1 cellular context compared by ENCODE assay signal in genomic region chr1:208219659-208220282, GRCh38.
TF ChIP-seq lines count a peak whose summit lies in the region.

No MANE protein-coding gene starts in this region.

TF ChIP-seq in K562, 482 proteins besides CTCF, POLR2A, EP300 and RAD21 (continued from another document and continues in another):
- TF ChIP-seq CHD7 (IDR thresholded peaks at IDR 0.05; ENCODE audit: low read depth, low read length): no peak
- 0 out of 2 replicates have a peak, but pooled peaks have one; percentile 29 for TF ChIP-seq ZNF212 (CRISPR knock-in tag; IDR thresholded peaks at IDR 0.05)
- no peak for TF ChIP-seq ZFP91 (CRISPR knock-in tag; IDR thresholded peaks at IDR 0.05)
- TF ChIP-seq MTA2 (IDR thresholded peaks at IDR 0.05; ENCODE audit: low read depth): peak; percentile 79
- peak; percentile 75 for TF ChIP-seq SMAD4 (CRISPR knock-in tag; conservative IDR thresholded peaks at IDR 0.05)
- TF ChIP-seq NBN (IDR thresholded peaks at IDR 0.05; ENCODE audit: low read depth): peak; percentile 86; the same call in 1 of the 2 replicates
- TF ChIP-seq MECOM (CRISPR knock-in tag; IDR thresholded peaks at IDR 0.05): no peak
- TF ChIP-seq FOSL1 (tag; conservative IDR thresholded peaks at IDR 0.05): peak; percentile 95
- no peak for TF ChIP-seq ZNF239 (CRISPR knock-in tag; IDR thresholded peaks at IDR 0.05)
- no peak for TF ChIP-seq ARID3A (IDR thresholded peaks at IDR 0.05; ENCODE audit: borderline replicate concordance, low read depth, low read length)
- TF ChIP-seq PTTG1 (tag; IDR thresholded peaks at IDR 0.05; ENCODE audit: low read depth): no peak
- TF ChIP-seq ZNF174 (CRISPR knock-in tag; IDR thresholded peaks at IDR 0.05): no peak
- TF ChIP-seq CREB1 (IDR thresholded peaks at IDR 0.05): 0 out of 2 replicates have a peak, but pooled peaks have one; percentile 51
- no peak; the same call in 1 of the 2 replicates for TF ChIP-seq CREB1 (CRISPR knock-in tag; IDR thresholded peaks at IDR 0.05)
- peak; percentile 74 for TF ChIP-seq ZBTB40 (IDR thresholded peaks at IDR 0.05)
- TF ChIP-seq ZBTB40 (CRISPR knock-in tag; IDR thresholded peaks at IDR 0.05): no peak
- TF ChIP-seq POLR3A (IDR thresholded peaks at IDR 0.05; ENCODE audit: borderline replicate concordance, extremely low read depth, insufficient read depth, insufficient read length): no peak
- no peak for TF ChIP-seq CTCFL (IDR thresholded peaks at IDR 0.05; ENCODE audit: borderline replicate concordance, insufficient read depth, low read depth, low read length, poor library complexity, severe bottlenecking)
- no peak for TF ChIP-seq FOXA3 (CRISPR knock-in tag; conservative IDR thresholded peaks at IDR 0.05 in 1 of 2, IDR thresholded peaks at IDR 0.05 in 1 of 2)
- TF ChIP-seq ZBTB49 (CRISPR knock-in tag; IDR thresholded peaks at IDR 0.05; ENCODE audit: borderline replicate concordance): no peak
- TF ChIP-seq HNRNPUL1 (IDR thresholded peaks at IDR 0.05; ENCODE audit: low read length): no peak
- TF ChIP-seq TEAD1 (CRISPR knock-in tag; IDR thresholded peaks at IDR 0.05): peak in 1 of 2 experiments; percentile 70; a peak in 1 of 4 replicates
- TF ChIP-seq MTF1 (CRISPR knock-in tag; IDR thresholded peaks at IDR 0.05; ENCODE audit: borderline replicate concordance): no peak
